ENCODE assay signal across 1 cellular context in the genomic region with DNA sequence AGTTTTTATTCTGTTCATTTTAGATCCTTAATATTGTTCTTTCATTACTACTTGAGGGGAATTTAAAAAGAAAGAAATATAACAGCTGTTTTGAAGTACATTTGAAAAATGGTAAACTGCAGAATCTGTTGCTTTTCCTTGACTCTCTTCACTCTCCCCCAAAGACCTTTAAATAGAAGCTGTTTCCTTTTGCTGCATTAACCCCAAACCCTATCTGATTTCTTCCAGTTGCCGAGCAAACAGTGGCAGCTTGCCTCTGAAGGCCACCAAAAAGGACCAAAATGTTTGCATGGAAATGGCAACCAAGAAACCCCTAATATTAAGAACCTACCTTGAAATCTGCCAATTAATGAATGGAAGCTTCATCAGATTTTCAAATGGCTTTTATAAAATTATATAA.
TF ChIP-seq lines count a peak whose summit lies in the region.

No MANE protein-coding gene starts in this region.

TF ChIP-seq in IMR-90, 13 proteins besides CTCF, POLR2A, EP300 and RAD21:
- no peak for TF ChIP-seq MAFK (IDR thresholded peaks at IDR 0.05; ENCODE audit: low read depth, low read length)
- no peak for TF ChIP-seq MXI1 (IDR thresholded peaks at IDR 0.05; ENCODE audit: borderline replicate concordance, low read depth, low read length)
- no peak for TF ChIP-seq SMC3 (IDR thresholded peaks at IDR 0.05; ENCODE audit: low read depth, low read length)
- TF ChIP-seq NFE2L2 (IDR thresholded peaks at IDR 0.05; ENCODE audit: low read depth, low read length) = no peak
- no peak for TF ChIP-seq RFX5 (IDR thresholded peaks at IDR 0.05; ENCODE audit: low read depth, low read length)
- TF ChIP-seq CHD1 (IDR thresholded peaks at IDR 0.05; ENCODE audit: low read depth, low read length) = no peak
- TF ChIP-seq FOS (IDR thresholded peaks at IDR 0.05; ENCODE audit: low read depth, low read length) = no peak
- TF ChIP-seq, protein P1, sequence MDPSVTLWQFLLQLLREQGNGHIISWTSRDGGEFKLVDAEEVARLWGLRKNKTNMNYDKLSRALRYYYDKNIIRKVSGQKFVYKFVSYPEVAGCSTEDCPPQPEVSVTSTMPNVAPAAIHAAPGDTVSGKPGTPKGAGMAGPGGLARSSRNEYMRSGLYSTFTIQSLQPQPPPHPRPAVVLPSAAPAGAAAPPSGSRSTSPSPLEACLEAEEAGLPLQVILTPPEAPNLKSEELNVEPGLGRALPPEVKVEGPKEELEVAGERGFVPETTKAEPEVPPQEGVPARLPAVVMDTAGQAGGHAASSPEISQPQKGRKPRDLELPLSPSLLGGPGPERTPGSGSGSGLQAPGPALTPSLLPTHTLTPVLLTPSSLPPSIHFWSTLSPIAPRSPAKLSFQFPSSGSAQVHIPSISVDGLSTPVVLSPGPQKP (IDR thresholded peaks at IDR 0.05; ENCODE audit: borderline replicate concordance, low read depth, low read length) = no peak
- TF ChIP-seq, protein P2, sequence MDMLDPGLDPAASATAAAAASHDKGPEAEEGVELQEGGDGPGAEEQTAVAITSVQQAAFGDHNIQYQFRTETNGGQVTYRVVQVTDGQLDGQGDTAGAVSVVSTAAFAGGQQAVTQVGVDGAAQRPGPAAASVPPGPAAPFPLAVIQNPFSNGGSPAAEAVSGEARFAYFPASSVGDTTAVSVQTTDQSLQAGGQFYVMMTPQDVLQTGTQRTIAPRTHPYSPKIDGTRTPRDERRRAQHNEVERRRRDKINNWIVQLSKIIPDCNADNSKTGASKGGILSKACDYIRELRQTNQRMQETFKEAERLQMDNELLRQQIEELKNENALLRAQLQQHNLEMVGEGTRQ (IDR thresholded peaks at IDR 0.05; ENCODE audit: low read depth, low read length) = no peak
- no peak for TF ChIP-seq MAZ (IDR thresholded peaks at IDR 0.05; ENCODE audit: borderline replicate concordance, low read depth, low read length)
- no peak for TF ChIP-seq CEBPB (IDR thresholded peaks at IDR 0.05; ENCODE audit: low read depth, low read length)
- TF ChIP-seq RCOR1 (IDR thresholded peaks at IDR 0.05; ENCODE audit: insufficient replicate concordance, low read length) = no peak
